In the genomic region with DNA sequence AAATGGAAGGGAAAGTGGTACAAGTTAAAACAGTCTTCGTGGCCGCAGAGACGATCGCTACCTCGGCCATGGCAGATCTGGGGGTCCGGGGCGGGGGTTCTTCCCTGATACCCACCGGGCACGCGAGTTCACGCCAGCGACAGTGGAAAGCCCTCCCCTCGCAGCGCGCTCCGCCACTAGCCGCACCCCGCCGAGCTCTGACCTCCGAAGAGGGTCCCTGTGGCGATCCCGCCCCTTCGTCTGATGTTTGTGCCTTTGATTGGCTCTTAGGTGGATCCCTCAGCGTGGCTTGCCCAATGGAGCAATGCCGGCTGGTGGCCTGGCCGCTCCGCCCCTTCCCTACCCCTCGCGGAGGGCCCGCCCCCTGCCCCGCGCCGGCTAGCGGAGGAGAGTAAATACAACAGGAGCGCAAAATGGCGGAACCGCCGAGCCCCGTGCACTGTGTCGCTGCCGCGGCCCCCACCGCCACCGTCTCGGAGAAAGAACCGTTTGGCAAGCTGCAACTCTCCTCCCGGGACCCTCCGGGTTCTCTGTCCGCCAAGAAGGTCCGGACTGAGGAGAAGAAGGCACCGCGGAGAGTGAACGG, we compare ENCODE assay signal across 1 cellular context.
A peak's percentile ranks its signal among the peaks of the same experiment; 100 is the strongest.
TF ChIP-seq lines count a peak whose summit lies in the region.

A gene (plus strand): TSS at position 403 of the 586 bp plus-strand sequence. CDS start 11 bp downstream, at position 414.

TF ChIP-seq in HepG2, 621 proteins besides CTCF, POLR2A, EP300 and RAD21 (continued from another document and continues in another):
- TF ChIP-seq, protein P1, sequence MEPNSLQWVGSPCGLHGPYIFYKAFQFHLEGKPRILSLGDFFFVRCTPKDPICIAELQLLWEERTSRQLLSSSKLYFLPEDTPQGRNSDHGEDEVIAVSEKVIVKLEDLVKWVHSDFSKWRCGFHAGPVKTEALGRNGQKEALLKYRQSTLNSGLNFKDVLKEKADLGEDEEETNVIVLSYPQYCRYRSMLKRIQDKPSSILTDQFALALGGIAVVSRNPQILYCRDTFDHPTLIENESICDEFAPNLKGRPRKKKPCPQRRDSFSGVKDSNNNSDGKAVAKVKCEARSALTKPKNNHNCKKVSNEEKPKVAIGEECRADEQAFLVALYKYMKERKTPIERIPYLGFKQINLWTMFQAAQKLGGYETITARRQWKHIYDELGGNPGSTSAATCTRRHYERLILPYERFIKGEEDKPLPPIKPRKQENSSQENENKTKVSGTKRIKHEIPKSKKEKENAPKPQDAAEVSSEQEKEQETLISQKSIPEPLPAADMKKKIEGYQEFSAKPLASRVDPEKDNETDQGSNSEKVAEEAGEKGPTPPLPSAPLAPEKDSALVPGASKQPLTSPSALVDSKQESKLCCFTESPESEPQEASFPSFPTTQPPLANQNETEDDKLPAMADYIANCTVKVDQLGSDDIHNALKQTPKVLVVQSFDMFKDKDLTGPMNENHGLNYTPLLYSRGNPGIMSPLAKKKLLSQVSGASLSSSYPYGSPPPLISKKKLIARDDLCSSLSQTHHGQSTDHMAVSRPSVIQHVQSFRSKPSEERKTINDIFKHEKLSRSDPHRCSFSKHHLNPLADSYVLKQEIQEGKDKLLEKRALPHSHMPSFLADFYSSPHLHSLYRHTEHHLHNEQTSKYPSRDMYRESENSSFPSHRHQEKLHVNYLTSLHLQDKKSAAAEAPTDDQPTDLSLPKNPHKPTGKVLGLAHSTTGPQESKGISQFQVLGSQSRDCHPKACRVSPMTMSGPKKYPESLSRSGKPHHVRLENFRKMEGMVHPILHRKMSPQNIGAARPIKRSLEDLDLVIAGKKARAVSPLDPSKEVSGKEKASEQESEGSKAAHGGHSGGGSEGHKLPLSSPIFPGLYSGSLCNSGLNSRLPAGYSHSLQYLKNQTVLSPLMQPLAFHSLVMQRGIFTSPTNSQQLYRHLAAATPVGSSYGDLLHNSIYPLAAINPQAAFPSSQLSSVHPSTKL (CRISPR knock-in tag; IDR thresholded peaks at IDR 0.05): peak; percentile 63
- TF ChIP-seq ZEB1 (IDR thresholded peaks at IDR 0.05; ENCODE audit: insufficient replicate concordance, low read depth) (no peak), ZIK1 (CRISPR knock-in tag; IDR thresholded peaks at IDR 0.05; ENCODE audit: borderline replicate concordance, low read depth) (no peak), ZNF790 (CRISPR knock-in tag; IDR thresholded peaks at IDR 0.05; ENCODE audit: borderline replicate concordance) (peak; percentile 66), FOXA3 (CRISPR knock-in tag; IDR thresholded peaks at IDR 0.05) (peak; percentile 44; the same call in 1 of the 2 replicates), ZNF296 (CRISPR knock-in tag; conservative IDR thresholded peaks at IDR 0.05) (no peak; the same call in 1 of the 2 replicates), GATAD2A (CRISPR knock-in tag; IDR thresholded peaks at IDR 0.05) (peak; percentile 65), ZBTB3 (CRISPR knock-in tag; IDR thresholded peaks at IDR 0.05; ENCODE audit: borderline replicate concordance, low read depth) (0 out of 2 replicates have a peak, but pooled peaks have one; percentile 31), HNF4A (CRISPR knock-in tag; IDR thresholded peaks at IDR 0.05) (peak; percentile 37; the same call in 1 of the 2 replicates), ZNF557 (CRISPR knock-in tag; IDR thresholded peaks at IDR 0.05) (peak; percentile 92; the same call in 1 of the 2 replicates), SNRNP70 (IDR thresholded peaks at IDR 0.05; ENCODE audit: low read depth, low read length) (no peak), ZNF724P (CRISPR knock-in tag; IDR thresholded peaks at IDR 0.05; ENCODE audit: borderline replicate concordance) (peak; percentile 74), RARA (CRISPR knock-in tag; IDR thresholded peaks at IDR 0.05) (no peak; the same call in 1 of the 2 replicates), HNRNPLL (IDR thresholded peaks at IDR 0.05; ENCODE audit: low read depth, low read length, poor library complexity, severe bottlenecking) (peak; percentile 79), ZNF562 (CRISPR knock-in tag; IDR thresholded peaks at IDR 0.05; ENCODE audit: borderline replicate concordance) (no peak), HOXA3 (CRISPR knock-in tag; IDR thresholded peaks at IDR 0.05) (peak; percentile 67), MXD4 (CRISPR knock-in tag; IDR thresholded peaks at IDR 0.05) (peak; percentile 66; the same call in 1 of the 2 replicates), CC2D1A (CRISPR knock-in tag; IDR thresholded peaks at IDR 0.05) (0 out of 2 replicates have a peak, but pooled peaks have one; percentile 69), MZF1 (CRISPR knock-in tag; IDR thresholded peaks at IDR 0.05; ENCODE audit: borderline replicate concordance) (no peak), MED1 (CRISPR knock-in tag; IDR thresholded peaks at IDR 0.05) (peak; percentile 74), FIP1L1 (IDR thresholded peaks at IDR 0.05; ENCODE audit: borderline replicate concordance, insufficient read depth, low read depth, low read length) (no peak), IRX3 (CRISPR knock-in tag; IDR thresholded peaks at IDR 0.05; ENCODE audit: borderline replicate concordance, low read depth) (no peak), ZNF780A (CRISPR knock-in tag; IDR thresholded peaks at IDR 0.05) (0 out of 2 replicates have a peak, but pooled peaks have one; percentile 36), MAZ (IDR thresholded peaks at IDR 0.05; ENCODE audit: borderline replicate concordance, low read depth, low read length) (peak; percentile 73; the same call in 1 of the 2 replicates), MAZ (CRISPR knock-in tag; IDR thresholded peaks at IDR 0.05; ENCODE audit: low read depth) (peak; percentile 74)
- TF ChIP-seq, protein P2, sequence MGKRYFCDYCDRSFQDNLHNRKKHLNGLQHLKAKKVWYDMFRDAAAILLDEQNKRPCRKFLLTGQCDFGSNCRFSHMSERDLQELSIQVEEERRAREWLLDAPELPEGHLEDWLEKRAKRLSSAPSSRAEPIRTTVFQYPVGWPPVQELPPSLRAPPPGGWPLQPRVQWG (CRISPR knock-in tag; IDR thresholded peaks at IDR 0.05; ENCODE audit: borderline replicate concordance, low read depth): no peak
- TF ChIP-seq, protein P3, sequence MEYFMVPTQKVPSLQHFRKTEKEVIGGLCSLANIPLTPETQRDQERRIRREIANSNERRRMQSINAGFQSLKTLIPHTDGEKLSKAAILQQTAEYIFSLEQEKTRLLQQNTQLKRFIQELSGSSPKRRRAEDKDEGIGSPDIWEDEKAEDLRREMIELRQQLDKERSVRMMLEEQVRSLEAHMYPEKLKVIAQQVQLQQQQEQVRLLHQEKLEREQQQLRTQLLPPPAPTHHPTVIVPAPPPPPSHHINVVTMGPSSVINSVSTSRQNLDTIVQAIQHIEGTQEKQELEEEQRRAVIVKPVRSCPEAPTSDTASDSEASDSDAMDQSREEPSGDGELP (IDR thresholded peaks at IDR 0.05; ENCODE audit: borderline replicate concordance, low read depth): peak; percentile 4; the same call in 1 of the 2 replicates
- TF ChIP-seq, protein P4, sequence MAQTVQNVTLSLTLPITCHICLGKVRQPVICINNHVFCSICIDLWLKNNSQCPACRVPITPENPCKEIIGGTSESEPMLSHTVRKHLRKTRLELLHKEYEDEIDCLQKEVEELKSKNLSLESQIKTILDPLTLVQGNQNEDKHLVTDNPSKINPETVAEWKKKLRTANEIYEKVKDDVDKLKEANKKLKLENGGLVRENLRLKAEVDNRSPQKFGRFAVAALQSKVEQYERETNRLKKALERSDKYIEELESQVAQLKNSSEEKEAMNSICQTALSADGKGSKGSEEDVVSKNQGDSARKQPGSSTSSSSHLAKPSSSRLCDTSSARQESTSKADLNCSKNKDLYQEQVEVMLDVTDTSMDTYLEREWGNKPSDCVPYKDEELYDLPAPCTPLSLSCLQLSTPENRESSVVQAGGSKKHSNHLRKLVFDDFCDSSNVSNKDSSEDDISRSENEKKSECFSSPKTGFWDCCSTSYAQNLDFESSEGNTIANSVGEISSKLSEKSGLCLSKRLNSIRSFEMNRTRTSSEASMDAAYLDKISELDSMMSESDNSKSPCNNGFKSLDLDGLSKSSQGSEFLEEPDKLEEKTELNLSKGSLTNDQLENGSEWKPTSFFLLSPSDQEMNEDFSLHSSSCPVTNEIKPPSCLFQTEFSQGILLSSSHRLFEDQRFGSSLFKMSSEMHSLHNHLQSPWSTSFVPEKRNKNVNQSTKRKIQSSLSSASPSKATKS (CRISPR knock-in tag; IDR thresholded peaks at IDR 0.05): no peak
- TF ChIP-seq, protein P5, sequence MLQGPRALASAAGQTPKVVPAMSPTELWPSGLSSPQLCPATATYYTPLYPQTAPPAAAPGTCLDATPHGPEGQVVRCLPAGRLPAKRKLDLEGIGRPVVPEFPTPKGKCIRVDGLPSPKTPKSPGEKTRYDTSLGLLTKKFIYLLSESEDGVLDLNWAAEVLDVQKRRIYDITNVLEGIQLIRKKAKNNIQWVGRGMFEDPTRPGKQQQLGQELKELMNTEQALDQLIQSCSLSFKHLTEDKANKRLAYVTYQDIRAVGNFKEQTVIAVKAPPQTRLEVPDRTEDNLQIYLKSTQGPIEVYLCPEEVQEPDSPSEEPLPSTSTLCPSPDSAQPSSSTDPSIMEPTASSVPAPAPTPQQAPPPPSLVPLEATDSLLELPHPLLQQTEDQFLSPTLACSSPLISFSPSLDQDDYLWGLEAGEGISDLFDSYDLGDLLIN (CRISPR knock-in tag; IDR thresholded peaks at IDR 0.05; ENCODE audit: borderline replicate concordance): no peak
- TF ChIP-seq, protein P6, sequence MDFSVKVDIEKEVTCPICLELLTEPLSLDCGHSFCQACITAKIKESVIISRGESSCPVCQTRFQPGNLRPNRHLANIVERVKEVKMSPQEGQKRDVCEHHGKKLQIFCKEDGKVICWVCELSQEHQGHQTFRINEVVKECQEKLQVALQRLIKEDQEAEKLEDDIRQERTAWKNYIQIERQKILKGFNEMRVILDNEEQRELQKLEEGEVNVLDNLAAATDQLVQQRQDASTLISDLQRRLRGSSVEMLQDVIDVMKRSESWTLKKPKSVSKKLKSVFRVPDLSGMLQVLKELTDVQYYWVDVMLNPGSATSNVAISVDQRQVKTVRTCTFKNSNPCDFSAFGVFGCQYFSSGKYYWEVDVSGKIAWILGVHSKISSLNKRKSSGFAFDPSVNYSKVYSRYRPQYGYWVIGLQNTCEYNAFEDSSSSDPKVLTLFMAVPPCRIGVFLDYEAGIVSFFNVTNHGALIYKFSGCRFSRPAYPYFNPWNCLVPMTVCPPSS (IDR thresholded peaks at IDR 0.05): no peak
- TF ChIP-seq, protein P7, sequence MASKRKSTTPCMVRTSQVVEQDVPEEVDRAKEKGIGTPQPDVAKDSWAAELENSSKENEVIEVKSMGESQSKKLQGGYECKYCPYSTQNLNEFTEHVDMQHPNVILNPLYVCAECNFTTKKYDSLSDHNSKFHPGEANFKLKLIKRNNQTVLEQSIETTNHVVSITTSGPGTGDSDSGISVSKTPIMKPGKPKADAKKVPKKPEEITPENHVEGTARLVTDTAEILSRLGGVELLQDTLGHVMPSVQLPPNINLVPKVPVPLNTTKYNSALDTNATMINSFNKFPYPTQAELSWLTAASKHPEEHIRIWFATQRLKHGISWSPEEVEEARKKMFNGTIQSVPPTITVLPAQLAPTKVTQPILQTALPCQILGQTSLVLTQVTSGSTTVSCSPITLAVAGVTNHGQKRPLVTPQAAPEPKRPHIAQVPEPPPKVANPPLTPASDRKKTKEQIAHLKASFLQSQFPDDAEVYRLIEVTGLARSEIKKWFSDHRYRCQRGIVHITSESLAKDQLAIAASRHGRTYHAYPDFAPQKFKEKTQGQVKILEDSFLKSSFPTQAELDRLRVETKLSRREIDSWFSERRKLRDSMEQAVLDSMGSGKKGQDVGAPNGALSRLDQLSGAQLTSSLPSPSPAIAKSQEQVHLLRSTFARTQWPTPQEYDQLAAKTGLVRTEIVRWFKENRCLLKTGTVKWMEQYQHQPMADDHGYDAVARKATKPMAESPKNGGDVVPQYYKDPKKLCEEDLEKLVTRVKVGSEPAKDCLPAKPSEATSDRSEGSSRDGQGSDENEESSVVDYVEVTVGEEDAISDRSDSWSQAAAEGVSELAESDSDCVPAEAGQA (IDR thresholded peaks at IDR 0.05; ENCODE audit: low read depth): peak; percentile 39; the same call in 1 of the 2 replicates
- TF ChIP-seq, protein P7 (CRISPR knock-in tag; IDR thresholded peaks at IDR 0.05; ENCODE audit: borderline replicate concordance): no peak
- TF ChIP-seq, protein P8, sequence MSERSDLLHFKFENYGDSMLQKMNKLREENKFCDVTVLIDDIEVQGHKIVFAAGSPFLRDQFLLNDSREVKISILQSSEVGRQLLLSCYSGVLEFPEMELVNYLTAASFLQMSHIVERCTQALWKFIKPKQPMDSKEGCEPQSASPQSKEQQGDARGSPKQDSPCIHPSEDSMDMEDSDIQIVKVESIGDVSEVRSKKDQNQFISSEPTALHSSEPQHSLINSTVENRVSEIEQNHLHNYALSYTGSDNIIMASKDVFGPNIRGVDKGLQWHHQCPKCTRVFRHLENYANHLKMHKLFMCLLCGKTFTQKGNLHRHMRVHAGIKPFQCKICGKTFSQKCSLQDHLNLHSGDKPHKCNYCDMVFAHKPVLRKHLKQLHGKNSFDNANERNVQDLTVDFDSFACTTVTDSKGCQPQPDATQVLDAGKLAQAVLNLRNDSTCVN (CRISPR knock-in tag; IDR thresholded peaks at IDR 0.05; ENCODE audit: borderline replicate concordance): peak; percentile 25; the same call in 1 of the 2 replicates
- TF ChIP-seq, protein P9, sequence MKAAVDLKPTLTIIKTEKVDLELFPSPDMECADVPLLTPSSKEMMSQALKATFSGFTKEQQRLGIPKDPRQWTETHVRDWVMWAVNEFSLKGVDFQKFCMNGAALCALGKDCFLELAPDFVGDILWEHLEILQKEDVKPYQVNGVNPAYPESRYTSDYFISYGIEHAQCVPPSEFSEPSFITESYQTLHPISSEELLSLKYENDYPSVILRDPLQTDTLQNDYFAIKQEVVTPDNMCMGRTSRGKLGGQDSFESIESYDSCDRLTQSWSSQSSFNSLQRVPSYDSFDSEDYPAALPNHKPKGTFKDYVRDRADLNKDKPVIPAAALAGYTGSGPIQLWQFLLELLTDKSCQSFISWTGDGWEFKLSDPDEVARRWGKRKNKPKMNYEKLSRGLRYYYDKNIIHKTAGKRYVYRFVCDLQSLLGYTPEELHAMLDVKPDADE (CRISPR knock-in tag; IDR thresholded peaks at IDR 0.05): no peak
- TF ChIP-seq, protein P10, sequence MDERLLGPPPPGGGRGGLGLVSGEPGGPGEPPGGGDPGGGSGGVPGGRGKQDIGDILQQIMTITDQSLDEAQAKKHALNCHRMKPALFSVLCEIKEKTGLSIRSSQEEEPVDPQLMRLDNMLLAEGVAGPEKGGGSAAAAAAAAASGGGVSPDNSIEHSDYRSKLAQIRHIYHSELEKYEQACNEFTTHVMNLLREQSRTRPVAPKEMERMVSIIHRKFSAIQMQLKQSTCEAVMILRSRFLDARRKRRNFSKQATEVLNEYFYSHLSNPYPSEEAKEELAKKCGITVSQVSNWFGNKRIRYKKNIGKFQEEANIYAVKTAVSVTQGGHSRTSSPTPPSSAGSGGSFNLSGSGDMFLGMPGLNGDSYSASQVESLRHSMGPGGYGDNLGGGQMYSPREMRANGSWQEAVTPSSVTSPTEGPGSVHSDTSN (CRISPR knock-in tag; IDR thresholded peaks at IDR 0.05): peak; percentile 94
